8 cellular contexts compared by ENCODE assay signal in genomic region chr1:203795382-203796222, GRCh38. TPM values are rescaled to one million over a fixed set of nuclear protein-coding genes. Genes with fewer than 3 reads are reported as not detected.
A peak's percentile ranks its signal among the peaks of the same experiment; 100 is the strongest.
DNase-seq lines count a peak whose midpoint lies in the region; ATAC-seq and TF ChIP-seq lines count a peak whose summit lies in the region.

A gene with protein sequence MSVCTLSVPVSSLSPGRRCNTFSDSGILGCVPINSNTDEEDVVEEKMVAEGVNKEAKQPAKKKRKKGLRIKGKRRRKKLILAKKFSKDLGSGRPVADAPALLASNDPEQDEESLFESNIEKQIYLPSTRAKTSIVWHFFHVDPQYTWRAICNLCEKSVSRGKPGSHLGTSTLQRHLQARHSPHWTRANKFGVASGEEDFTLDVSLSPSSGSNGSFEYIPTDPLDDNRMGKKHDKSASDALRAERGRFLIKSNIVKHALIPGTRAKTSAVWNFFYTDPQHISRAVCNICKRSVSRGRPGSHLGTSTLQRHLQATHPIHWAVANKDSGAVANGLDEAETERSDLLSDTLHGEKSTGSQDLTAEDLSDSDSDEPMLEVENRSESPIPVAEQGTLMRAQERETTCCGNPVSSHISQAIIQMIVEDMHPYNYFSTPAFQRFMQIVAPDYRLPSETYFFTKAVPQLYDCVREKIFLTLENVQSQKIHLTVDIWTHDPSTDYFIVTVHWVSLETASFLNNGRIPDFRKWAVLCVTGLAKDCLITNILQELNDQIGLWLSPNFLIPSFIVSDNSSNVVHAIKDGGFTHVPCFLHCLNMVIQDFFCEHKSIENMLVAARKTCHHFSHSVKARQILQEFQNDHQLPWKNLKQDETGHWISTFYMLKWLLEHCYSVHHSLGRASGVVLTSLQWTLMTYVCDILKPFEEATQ (N-terminal part only) (plus strand): TSS chr1:203795623. CDS start chr1:203797523, 1,900 bp downstream.
ZC3H11A (plus strand) TSS chr1:203795623; CDS start chr1:203817071, 21,448 bp downstream.

- H4K5ac ChIP-seq in H9 (ENCODE audit: insufficient read length, low read depth, low read length) = no peak within 1 kb of the TSS

- peak within 1 kb of the TSS; percentile 98 to 100 (median 100) for H3K27ac Mint-ChIP-seq in H9
- H3K27ac Mint-ChIP-seq in nephron progenitor cell = peak within 1 kb of the TSS; percentile 100
- H3K27ac Mint-ChIP-seq in stimulated activated naive CD8-positive, alpha-beta T cell treated with anti-CD3 and anti-CD28 coated beads, Interleukin-15, amount 100 ng/mL, for 72 hours = peak within 1 kb of the TSS; percentile 96 to 98

- H3K36me3 ChIP-seq in MG63 = peaks cover 47% of the 10 kb centered on the region

- peak within 1 kb of the TSS; percentile 93 for H3K9ac ChIP-seq in H9 (ENCODE audit: extremely low read depth, insufficient read length, low read length)

- H3K79me1 ChIP-seq in H9 (ENCODE audit: insufficient read depth, low read depth, low read length, poor library complexity, severe bottlenecking) = no peaks in the 10 kb centered on the region

- H2AK5ac ChIP-seq in H9 (ENCODE audit: insufficient read length, low read length) = no peak within 1 kb of the TSS

- H3K27me3 ChIP-seq in H9 (ENCODE audit: insufficient read depth, low read length) (no peaks in the 10 kb centered on the region), MG63 (no peaks in the 10 kb centered on the region)

- no peak within 1 kb of the TSS for H2BK20ac ChIP-seq in H9 (ENCODE audit: low read depth, low read length, poor library complexity, severe bottlenecking)

- peak within 1 kb of the TSS; percentile 1 for H2BK5ac ChIP-seq in H9 (ENCODE audit: insufficient read length, low read length)

- peak within 1 kb of the TSS; percentile 97; the same call in 1 of the 2 replicates for H3K14ac ChIP-seq in H9 (ENCODE audit: insufficient read depth, low read length)

- peak within 1 kb of the TSS; percentile 98 for H2BK120ac ChIP-seq in H9 (ENCODE audit: low read depth, low read length, poor library complexity, severe bottlenecking)

- peak within 1 kb of the TSS; percentile 81 for H3K27ac ChIP-seq in H9 (ENCODE audit: insufficient read length, low read depth, low read length)

- H3T11ph ChIP-seq in H9 (ENCODE audit: low read length) = no peak within 1 kb of the TSS

- no peaks in the 10 kb centered on the region for H3K4me1 ChIP-seq in H9 (ENCODE audit: insufficient read depth, low read length)

- no peak within 1 kb of the TSS for H2BK12ac ChIP-seq in H9 (ENCODE audit: insufficient read length, low read depth, low read length)

- H2AFZ ChIP-seq in H9 (ENCODE audit: low read length) = no peak within 1 kb of the TSS

- H3K9me3 ChIP-seq in H9 (ENCODE audit: control insufficient read depth, low read depth, low read length) (no peaks in the 10 kb centered on the region), MG63 (peaks cover 3% of the 10 kb centered on the region; the same call in 1 of the 2 replicates)

- no CpG with 5 or more reads among the region's 61 CpGs for WGBS in H9 (ENCODE audit: extremely low coverage, insufficient read length, low lambda C conversion rate)

- no peaks in the 10 kb centered on the region for H3K23me2 ChIP-seq in H9 (ENCODE audit: insufficient read length, low read depth, low read length, poor library complexity, severe bottlenecking)

- no peak within 1 kb of the TSS for H2BK15ac ChIP-seq in H9 (ENCODE audit: low read depth, low read length)

- no peak within 1 kb of the TSS for H4K8ac ChIP-seq in H9 (replicated peaks; ENCODE audit: insufficient read length, low read depth, low read length)

- no peak within 1 kb of the TSS; the same call in 1 of the 2 replicates for H3K4ac ChIP-seq in H9 (ENCODE audit: low read depth, low read length)

- no peak within 1 kb of the TSS for H3K23ac ChIP-seq in H9 (ENCODE audit: insufficient read length, low read depth, low read length)

- H4K91ac ChIP-seq in H9 (ENCODE audit: insufficient read length, low read depth, low read length) = no peak within 1 kb of the TSS

- peak within 1 kb of the TSS; percentile 64 for H3K4me2 ChIP-seq in H9 (ENCODE audit: insufficient read depth, insufficient read length, low read length)

- H3K4me3 ChIP-seq in MG63 (peak within 1 kb of the TSS; percentile 93), fibroblast of the aortic adventitia (ENCODE audit: low read depth, low read length) (peak within 1 kb of the TSS; percentile 77)

- peaks cover 30 to 44% of the 10 kb centered on the region in 2 experiments for H3K4me1 Mint-ChIP-seq in H9
- H3K4me1 Mint-ChIP-seq in nephron progenitor cell = peaks cover 29% of the 10 kb centered on the region
- peaks cover 42% of the 10 kb centered on the region for H3K4me1 Mint-ChIP-seq in stimulated activated naive CD8-positive, alpha-beta T cell treated with anti-CD3 and anti-CD28 coated beads, Interleukin-15, amount 100 ng/mL, for 72 hours

- H4K20me1 ChIP-seq in H9 (ENCODE audit: control insufficient read depth, insufficient read depth, insufficient read length) = no peaks in the 10 kb centered on the region

- H3K27me3 Mint-ChIP-seq in H9 (ENCODE audit: low read depth) (no peaks in the 10 kb centered on the region), nephron progenitor cell (ENCODE audit: low read depth, poor library complexity) (peaks cover 2% of the 10 kb centered on the region)
- no peaks in the 10 kb centered on the region for H3K27me3 Mint-ChIP-seq in stimulated activated naive CD8-positive, alpha-beta T cell treated with anti-CD3 and anti-CD28 coated beads, Interleukin-15, amount 100 ng/mL, for 72 hours

- peak; percentile 97 for DNase-seq in ELF-1 (ENCODE audit: low read depth, low spot score)
- peak; percentile 99 for DNase-seq in H9
- DNase-seq in MG63 = peak; percentile 100
- peak; percentile 93 for DNase-seq in SHP77 treated with DMSO at 0.1 percent for 48 hours (lab: John Stamatoyannopoulos, UW)
- peak; percentile 100 for DNase-seq in activated effector memory CD4-positive, alpha-beta T cell treated with anti-CD3 and anti-CD28 coated beads, Interleukin-2, amount 50 U/mL, for 16 hours
- DNase-seq in fibroblast of the aortic adventitia (ENCODE audit: low read depth) = peak; percentile 98
- peak; percentile 95 for DNase-seq in nephron progenitor cell
- DNase-seq in stimulated activated naive CD8-positive, alpha-beta T cell treated with anti-CD3 and anti-CD28 coated beads, Interleukin-15, amount 100 ng/mL, for 72 hours = peak; percentile 95 to 98

- peaks cover 33% of the 10 kb centered on the region for H3K79me2 ChIP-seq in H9 (ENCODE audit: insufficient read depth, low read length)

- H3K36me3 Mint-ChIP-seq in H9 (ENCODE audit: insufficient read depth in 1 of 3, low read depth in 3 of 3) (peaks cover 35 to 40% (median 38%) of the 10 kb centered on the region in 3 experiments), nephron progenitor cell (ENCODE audit: low read depth) (peaks cover 53% of the 10 kb centered on the region)

- TF ChIP-seq CTCF in H9 (conservative IDR thresholded peaks at IDR 0.05) (no peak), fibroblast of the aortic adventitia (IDR thresholded peaks at IDR 0.05; ENCODE audit: insufficient read depth, low read length) (no peak), nephron progenitor cell (IDR thresholded peaks at IDR 0.05) (no peak)

- H3K18ac ChIP-seq in H9 (ENCODE audit: insufficient read length, low read depth, low read length) = peak within 1 kb of the TSS; percentile 96

- peak; percentile 100 for ATAC-seq in stimulated activated naive CD8-positive, alpha-beta T cell treated with anti-CD3 and anti-CD28 coated beads, Interleukin-15, amount 100 ng/mL, for 72 hours

- H3K9me3 Mint-ChIP-seq in H9 (peaks cover 13 to 27% of the 10 kb centered on the region in 2 experiments; a peak in 4 of 5 replicates), nephron progenitor cell (peaks cover 47% of the 10 kb centered on the region)
- H3K9me3 Mint-ChIP-seq in stimulated activated naive CD8-positive, alpha-beta T cell treated with anti-CD3 and anti-CD28 coated beads, Interleukin-15, amount 100 ng/mL, for 72 hours = peaks cover 4 to 7% of the 10 kb centered on the region in 2 donors

- H3K4me3 Mint-ChIP-seq in H9 (peak within 1 kb of the TSS; percentile 86 to 95), nephron progenitor cell (peak within 1 kb of the TSS; percentile 95)
- H3K4me3 Mint-ChIP-seq in stimulated activated naive CD8-positive, alpha-beta T cell treated with anti-CD3 and anti-CD28 coated beads, Interleukin-15, amount 100 ng/mL, for 72 hours = peak within 1 kb of the TSS; percentile 86 to 88

- H3K56ac ChIP-seq in H9 (ENCODE audit: insufficient read length, low read depth, low read length) = no peak within 1 kb of the TSS

RNA-seq across cellular contexts. Expression of the first gene that starts in this region (rescaled TPM):
- total RNA-seq in H9 (2021) (12.2 and 13.1 TPM in 2 replicates), fibroblast of the aortic adventitia (ENCODE audit: low replicate concordance) (8.7 and 30.5 TPM in 2 replicates)
- total RNA-seq in MG63 (2014; rRNA removed; shearing (Covaris generic); ENCODE audit: low replicate concordance) = 2.4 and 2.5 TPM in 2 replicates

RNA-seq across cellular contexts. Expression of gene ZC3H11A, which starts in this region (rescaled TPM):
- total RNA-seq in H9 (2021) (89.7 and 95.9 TPM in 2 replicates), fibroblast of the aortic adventitia (ENCODE audit: low replicate concordance) (108 and 166 TPM in 2 replicates)
- 50.6 and 64.0 TPM in 2 replicates for total RNA-seq in MG63 (2014; rRNA removed; shearing (Covaris generic); ENCODE audit: low replicate concordance)

Comparison
In these comparisons a context has a peak if more than half of its experiments do, and no peak if none do; other contexts are left out.
1. Peak in every context shown above with its lines: DNase-seq, ATAC-seq, H3K4me3 ChIP-seq and H3K27ac ChIP-seq.